ENCODE assay signal across 8 cellular contexts in genomic region chr2:217222511-217222910, GRCh38.
DNase-seq lines count a peak whose midpoint lies in the region; ATAC-seq and TF ChIP-seq lines count a peak whose summit lies in the region.

No MANE protein-coding gene starts in this region.

- in situ Hi-C loops in GM13977 (cut with MboI; ENCODE audit: low pct_unique_long_range_greater_than_20kb, low sequenced_read_pairs, unreplicated experiment): no loop called here
- in situ Hi-C loops in brain microvascular endothelial cell (cut with HindIII; ENCODE audit: low pct_ligation_motif_present, low sequenced_read_pairs): no loop called here

- TF ChIP-seq CTCF in GM13977 (IDR thresholded peaks at IDR 0.05; ENCODE audit: extremely low read depth, insufficient read depth, missing control alignments): no peak
- TF ChIP-seq CTCF in brain microvascular endothelial cell (IDR thresholded peaks at IDR 0.05; ENCODE audit: low read depth, low read length, missing control alignments): no peak
- no peak for TF ChIP-seq CTCF in esophagus squamous epithelium (IDR thresholded peaks at IDR 0.05)

- intact Hi-C loops in esophagus squamous epithelium (cut with DNase I): no loop called here

- H3K36me3 ChIP-seq in brain microvascular endothelial cell (replicated peaks): no peaks in the 10 kb centered on the region
- H3K36me3 ChIP-seq in esophagus squamous epithelium: no peaks in the 10 kb centered on the region

- ATAC-seq in GM21528 (IDR thresholded peaks at IDR 0.05; ENCODE audit: low FRiP score, unreplicated experiment): peak; percentile 43

- no peak for TF ChIP-seq POLR2A in esophagus squamous epithelium (IDR thresholded peaks at IDR 0.05)

- WGBS in esophagus squamous epithelium, 2 donors: 69 to 84% methylated on average over 5 of the region's 5 CpGs

- no peaks in the 10 kb centered on the region for H3K9me3 ChIP-seq in esophagus squamous epithelium

- DNase-seq in GM13977 (ENCODE audit: low spot score) (peak; percentile 17), brain microvascular endothelial cell (no peak), esophagus squamous epithelium (lab: John Stamatoyannopoulos, UW) (no peak), ureter (ENCODE audit: low spot score) (no peak), NCI-H524 treated with DMSO at 0.1 percent for 48 hours (lab: John Stamatoyannopoulos, UW) (no peak)
- DNase-seq in Jurkat, Clone E6-1 (ENCODE audit: low read depth, low spot score): peak; percentile 44
- no peak for DNase-seq in stimulated activated CD4-positive, alpha-beta T cell treated with anti-CD3 and anti-CD28 coated beads, Interleukin-4, amount 100 ng/mL, for 1 hour

- H3K27ac ChIP-seq in brain microvascular endothelial cell (peak overlapping the region; percentile 90), esophagus squamous epithelium (peak overlapping the region in 1 of 4 donors; percentile 7)

- H3K4me1 ChIP-seq in esophagus squamous epithelium: peaks cover 0 to 21% (median 7%) of the 10 kb centered on the region in 3 donors

- no peak overlapping the region for H3K4me3 ChIP-seq in Jurkat, Clone E6-1 (ENCODE audit: low read length)
- H3K4me3 ChIP-seq in brain microvascular endothelial cell (ENCODE audit: low read depth, low read length) (no peak overlapping the region), esophagus squamous epithelium (no peak overlapping the region)

- H3K27me3 ChIP-seq in brain microvascular endothelial cell (replicated peaks) (no peaks in the 10 kb centered on the region), esophagus squamous epithelium (peaks cover 0 to 5% (median 0%) of the 10 kb centered on the region in 4 donors)

Comparison
In these comparisons a context has a peak if more than half of its experiments do, and no peak if none do; other contexts are left out.
1. DNase-seq: peak in GM13977 (single experiment) and Jurkat, Clone E6-1 (single experiment); none in brain microvascular endothelial cell (single experiment), esophagus squamous epithelium (single experiment), ureter (single experiment), NCI-H524 treated with DMSO at 0.1 percent for 48 hours (single experiment) and stimulated activated CD4-positive, alpha-beta T cell treated with anti-CD3 and anti-CD28 coated beads, Interleukin-4, amount 100 ng/mL, for 1 hour (single experiment).